ENCODE assay signal across 1 cellular context in genomic region chr1:25895365-25895990, GRCh38.
TF ChIP-seq lines count a peak whose summit lies in the region.

No MANE protein-coding gene starts in this region.

TF ChIP-seq in HepG2, 621 proteins besides CTCF, POLR2A, EP300 and RAD21 (continued from another document and continues in another):
- TF ChIP-seq STAT6 (CRISPR knock-in tag; IDR thresholded peaks at IDR 0.05; ENCODE audit: borderline replicate concordance) (no peak), PHF20 (CRISPR knock-in tag; IDR thresholded peaks at IDR 0.05) (no peak), MAF1 (CRISPR knock-in tag; IDR thresholded peaks at IDR 0.05; ENCODE audit: borderline replicate concordance) (no peak), ZNF512 (CRISPR knock-in tag; IDR thresholded peaks at IDR 0.05) (no peak), ATF1 (CRISPR knock-in tag; IDR thresholded peaks at IDR 0.05) (no peak), TARDBP (CRISPR knock-in tag; IDR thresholded peaks at IDR 0.05) (peak; percentile 61; the same call in 1 of the 2 replicates), GATAD2A (CRISPR knock-in tag; IDR thresholded peaks at IDR 0.05) (peak; percentile 43; the same call in 1 of the 2 replicates), RARA (CRISPR knock-in tag; IDR thresholded peaks at IDR 0.05) (no peak), ZNF296 (CRISPR knock-in tag; conservative IDR thresholded peaks at IDR 0.05) (no peak), ATF7-NPFF (CRISPR knock-in tag; IDR thresholded peaks at IDR 0.05; ENCODE audit: low read depth) (no peak), YY1 (IDR thresholded peaks at IDR 0.05; ENCODE audit: insufficient read depth, insufficient replicate concordance, low read depth, low read length) (no peak), IRX3 (CRISPR knock-in tag; IDR thresholded peaks at IDR 0.05; ENCODE audit: borderline replicate concordance, low read depth) (no peak), ZIK1 (CRISPR knock-in tag; IDR thresholded peaks at IDR 0.05; ENCODE audit: borderline replicate concordance, low read depth) (no peak), ARID4A (CRISPR knock-in tag; IDR thresholded peaks at IDR 0.05; ENCODE audit: borderline replicate concordance) (peak; percentile 47; the same call in 1 of the 2 replicates), NCOR1 (IDR thresholded peaks at IDR 0.05; ENCODE audit: borderline replicate concordance, low read length) (no peak), CC2D1A (CRISPR knock-in tag; IDR thresholded peaks at IDR 0.05) (no peak), LBX2 (CRISPR knock-in tag; IDR thresholded peaks at IDR 0.05; ENCODE audit: borderline replicate concordance) (no peak), YEATS2 (CRISPR knock-in tag; IDR thresholded peaks at IDR 0.05; ENCODE audit: borderline replicate concordance) (no peak), TBP (CRISPR knock-in tag; IDR thresholded peaks at IDR 0.05) (no peak), GTF3A (CRISPR knock-in tag; conservative IDR thresholded peaks at IDR 0.05) (no peak), SPEN (CRISPR knock-in tag; IDR thresholded peaks at IDR 0.05; ENCODE audit: low read depth) (0 out of 2 replicates have a peak, but pooled peaks have one; percentile 21), NFAT5 (CRISPR knock-in tag; IDR thresholded peaks at IDR 0.05) (no peak), RXRB (CRISPR knock-in tag; IDR thresholded peaks at IDR 0.05; ENCODE audit: borderline replicate concordance) (peak; percentile 11; the same call in 1 of the 2 replicates), ZNF605 (CRISPR knock-in tag; IDR thresholded peaks at IDR 0.05) (no peak), ZSCAN31 (CRISPR knock-in tag; IDR thresholded peaks at IDR 0.05; ENCODE audit: low read depth) (no peak), ZBTB26 (CRISPR knock-in tag; IDR thresholded peaks at IDR 0.05; ENCODE audit: borderline replicate concordance) (no peak), ZNF503 (CRISPR knock-in tag; IDR thresholded peaks at IDR 0.05) (no peak), ISX (CRISPR knock-in tag; conservative IDR thresholded peaks at IDR 0.05) (no peak), KLF9 (CRISPR knock-in tag; IDR thresholded peaks at IDR 0.05; ENCODE audit: low read depth) (no peak), PRDM10 (CRISPR knock-in tag; IDR thresholded peaks at IDR 0.05; ENCODE audit: low read depth) (0 out of 2 replicates have a peak, but pooled peaks have one; percentile 21), MAFF (IDR thresholded peaks at IDR 0.05; ENCODE audit: low read depth, low read length) (no peak), ZFP36L1 (CRISPR knock-in tag; IDR thresholded peaks at IDR 0.05) (no peak), ZNF746 (CRISPR knock-in tag; IDR thresholded peaks at IDR 0.05) (peak; percentile 28; the same call in 1 of the 2 replicates)
